Comparison of ENCODE assay signal across 9 cellular contexts in the genomic region with DNA sequence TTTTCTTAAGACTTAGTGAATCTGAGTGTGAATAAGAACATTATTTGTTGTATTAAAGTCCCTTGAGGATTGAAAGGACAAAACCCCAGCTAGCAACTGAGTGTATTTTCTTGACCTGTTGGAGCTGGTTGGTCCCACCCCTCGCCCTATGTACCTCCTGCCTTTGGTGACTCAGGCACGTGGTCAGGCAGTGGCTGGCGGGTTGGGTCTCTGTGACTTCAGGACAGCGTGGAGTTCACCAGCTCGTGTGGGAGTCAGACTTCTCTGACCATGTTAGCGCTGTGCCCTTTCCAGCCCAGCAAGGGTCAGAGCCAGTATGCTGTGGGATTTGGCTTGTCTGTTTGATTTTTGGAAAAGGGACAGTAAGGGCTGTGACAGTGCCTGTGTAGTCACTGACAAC.
DNase-seq lines count a peak whose midpoint lies in the region; ATAC-seq and TF ChIP-seq lines count a peak whose summit lies in the region.
"Had no signal": no experiment of that assay in that cellular context is flagged by ENCODE, and none has a peak within 500 bp of the region (broad histone marks: within the 10 kb centered on the region; RNA-seq: fewer than 3 reads in every experiment).

No MANE protein-coding gene starts in this region.

- H3K9me2 ChIP-seq in hepatocyte (replicated peaks; ENCODE audit: insufficient read depth) = no peaks in the 10 kb centered on the region

- intact Hi-C loops in stomach (cut with DNase I; ENCODE audit: low total_unique reads) (no loop called here), colonic mucosa (cut with DNase I) (no loop called here)

- H3K27ac ChIP-seq in hepatocyte (no peak overlapping the region), stomach (peak overlapping the region; percentile 0 to 63 (median 35)), colonic mucosa (no peak overlapping the region)

- H3K4me1 ChIP-seq in hepatocyte (ENCODE audit: insufficient read depth) = no peaks in the 10 kb centered on the region
- peaks cover 15 to 41% (median 29%) of the 10 kb centered on the region in 4 donors for H3K4me1 ChIP-seq in stomach
- no peaks in the 10 kb centered on the region for H3K4me1 ChIP-seq in colonic mucosa

- peaks cover 16% of the 10 kb centered on the region for H3K4me1 Mint-ChIP-seq in activated naive CD8-positive, alpha-beta T cell treated with anti-CD3 and anti-CD28 coated beads, Interleukin-2, amount 10 ng/mL, durations not matched to agents 7 days and 5 days
- H3K4me1 Mint-ChIP-seq: activated naive CD4-positive, alpha-beta T cell treated with anti-CD3 and anti-CD28 coated beads, Interleukin-2, amount 10 ng/mL, durations not matched to agents 7 days and 5 days had no signal

- no peak overlapping the region for H3K4me3 Mint-ChIP-seq in activated naive CD8-positive, alpha-beta T cell treated with anti-CD3 and anti-CD28 coated beads, Interleukin-2, amount 10 ng/mL, durations not matched to agents 7 days and 5 days
- H3K4me3 Mint-ChIP-seq: activated naive CD4-positive, alpha-beta T cell treated with anti-CD3 and anti-CD28 coated beads, Interleukin-2, amount 10 ng/mL, durations not matched to agents 7 days and 5 days had no signal

- H3K27me3 ChIP-seq in hepatocyte = no peaks in the 10 kb centered on the region
- H3K27me3 ChIP-seq in stomach = no peaks in the 10 kb centered on the region
- H3K27me3 ChIP-seq in colonic mucosa = no peaks in the 10 kb centered on the region

- no peak overlapping the region for H2AFZ ChIP-seq in hepatocyte

- no peaks in the 10 kb centered on the region for H3K27me3 Mint-ChIP-seq in activated naive CD8-positive, alpha-beta T cell treated with anti-CD3 and anti-CD28 coated beads, Interleukin-2, amount 10 ng/mL, durations not matched to agents 7 days and 5 days
- H3K27me3 Mint-ChIP-seq: activated naive CD4-positive, alpha-beta T cell treated with anti-CD3 and anti-CD28 coated beads, Interleukin-2, amount 10 ng/mL, durations not matched to agents 7 days and 5 days had no signal

- DNase-seq in HUDEP-2 (lab: John Stamatoyannopoulos, UW; ENCODE audit: unreplicated experiment in 76 of 76) (peak in 56 of 76 experiments; percentile 12 to 80 (median 40)), hepatocyte (ENCODE audit: low spot score) (peak; percentile 37), stomach (peak; percentile 47), hippocampal formation (lab: John Stamatoyannopoulos, UW) (no peak), amygdala (lab: John Stamatoyannopoulos, UW) (no peak), colonic mucosa (no peak)
- no peak for DNase-seq in activated naive CD8-positive, alpha-beta T cell treated with anti-CD3 and anti-CD28 coated beads, Interleukin-2, amount 10 ng/mL, durations not matched to agents 7 days and 5 days
- DNase-seq: activated naive CD4-positive, alpha-beta T cell treated with anti-CD3 and anti-CD28 coated beads, Interleukin-2, amount 10 ng/mL, durations not matched to agents 7 days and 5 days had no signal

- ATAC-seq in activated naive CD8-positive, alpha-beta T cell treated with anti-CD3 and anti-CD28 coated beads, Interleukin-2, amount 10 ng/mL, durations not matched to agents 7 days and 5 days (ENCODE audit: low read depth) = peak; percentile 35

- TF ChIP-seq POLR2A in stomach (IDR thresholded peaks at IDR 0.05) = no peak

- H3K9me3 ChIP-seq in hepatocyte (ENCODE audit: low read depth) (no peaks in the 10 kb centered on the region), stomach (no peaks in the 10 kb centered on the region), colonic mucosa (no peaks in the 10 kb centered on the region)
- H3K9me3 ChIP-seq: prostate gland had no signal

- no peak overlapping the region for H3K4me3 ChIP-seq in hepatocyte
- no peak overlapping the region for H3K4me3 ChIP-seq in stomach
- H3K4me3 ChIP-seq in colonic mucosa = no peak overlapping the region
- H3K4me3 ChIP-seq: prostate gland had no signal

- no peaks in the 10 kb centered on the region for H3K9me3 Mint-ChIP-seq in activated naive CD8-positive, alpha-beta T cell treated with anti-CD3 and anti-CD28 coated beads, Interleukin-2, amount 10 ng/mL, durations not matched to agents 7 days and 5 days
- H3K9me3 Mint-ChIP-seq: activated naive CD4-positive, alpha-beta T cell treated with anti-CD3 and anti-CD28 coated beads, Interleukin-2, amount 10 ng/mL, durations not matched to agents 7 days and 5 days had no signal

- H4K20me1 ChIP-seq in hepatocyte (ENCODE audit: insufficient read depth, poor library complexity, severe bottlenecking) = no peaks in the 10 kb centered on the region

- POLR2A ChIA-PET in activated naive CD8-positive, alpha-beta T cell treated with anti-CD3 and anti-CD28 coated beads, Interleukin-2, amount 10 ng/mL, durations not matched to agents 7 days and 5 days (lab: Charles Lee) = no interaction called here

- TF ChIP-seq EP300 in stomach (IDR thresholded peaks at IDR 0.05) = no peak

- TF ChIP-seq CTCF in hepatocyte (IDR thresholded peaks at IDR 0.05; ENCODE audit: poor library complexity) (no peak), stomach (IDR thresholded peaks at IDR 0.05) (no peak), colonic mucosa (IDR thresholded peaks at IDR 0.05) (no peak)

- H3K79me2 ChIP-seq in hepatocyte = peaks cover 5% of the 10 kb centered on the region

- H3K4me2 ChIP-seq in hepatocyte = no peak overlapping the region

- 91% methylated on average over 6 of the region's 6 CpGs for WGBS in hepatocyte (ENCODE audit: low lambda C conversion rate, missing lambda C conversion rate)
- 45 to 57% (median 52%) methylated on average over 4 to 6 of the region's 6 CpGs for WGBS in stomach, 5 donors

- H3K36me3 ChIP-seq in hepatocyte (replicated peaks; ENCODE audit: insufficient read depth, low read depth) (no peaks in the 10 kb centered on the region), stomach (peaks cover 15 to 65% (median 54%) of the 10 kb centered on the region in 4 donors), colonic mucosa (peaks cover 5% of the 10 kb centered on the region)
- H3K36me3 ChIP-seq: prostate gland had no signal

- peaks cover 31% of the 10 kb centered on the region for H3K36me3 Mint-ChIP-seq in activated naive CD8-positive, alpha-beta T cell treated with anti-CD3 and anti-CD28 coated beads, Interleukin-2, amount 10 ng/mL, durations not matched to agents 7 days and 5 days

- peak overlapping the region; percentile 12 for H3K27ac Mint-ChIP-seq in activated naive CD8-positive, alpha-beta T cell treated with anti-CD3 and anti-CD28 coated beads, Interleukin-2, amount 10 ng/mL, durations not matched to agents 7 days and 5 days
- H3K27ac Mint-ChIP-seq: activated naive CD4-positive, alpha-beta T cell treated with anti-CD3 and anti-CD28 coated beads, Interleukin-2, amount 10 ng/mL, durations not matched to agents 7 days and 5 days had no signal

- H3K9ac ChIP-seq in colonic mucosa (ENCODE audit: low read depth in 2 of 2, low read length in 2 of 2) = no peak overlapping the region

Comparison
In these comparisons a context has a peak if more than half of its experiments do, and no peak if none do; other contexts are left out.
1. DNase-seq: peak in HUDEP-2 (56 of 76), hepatocyte (single experiment) and stomach (single experiment); none in activated naive CD8-positive, alpha-beta T cell treated with anti-CD3 and anti-CD28 coated beads, Interleukin-2, amount 10 ng/mL, durations not matched to agents 7 days and 5 days (single experiment), hippocampal formation (0 of 2), amygdala (0 of 56) and colonic mucosa (single experiment).
2. H3K27ac ChIP-seq: peak in stomach (5 of 5); none in hepatocyte (single experiment) and colonic mucosa (single experiment).